In the genomic region with DNA sequence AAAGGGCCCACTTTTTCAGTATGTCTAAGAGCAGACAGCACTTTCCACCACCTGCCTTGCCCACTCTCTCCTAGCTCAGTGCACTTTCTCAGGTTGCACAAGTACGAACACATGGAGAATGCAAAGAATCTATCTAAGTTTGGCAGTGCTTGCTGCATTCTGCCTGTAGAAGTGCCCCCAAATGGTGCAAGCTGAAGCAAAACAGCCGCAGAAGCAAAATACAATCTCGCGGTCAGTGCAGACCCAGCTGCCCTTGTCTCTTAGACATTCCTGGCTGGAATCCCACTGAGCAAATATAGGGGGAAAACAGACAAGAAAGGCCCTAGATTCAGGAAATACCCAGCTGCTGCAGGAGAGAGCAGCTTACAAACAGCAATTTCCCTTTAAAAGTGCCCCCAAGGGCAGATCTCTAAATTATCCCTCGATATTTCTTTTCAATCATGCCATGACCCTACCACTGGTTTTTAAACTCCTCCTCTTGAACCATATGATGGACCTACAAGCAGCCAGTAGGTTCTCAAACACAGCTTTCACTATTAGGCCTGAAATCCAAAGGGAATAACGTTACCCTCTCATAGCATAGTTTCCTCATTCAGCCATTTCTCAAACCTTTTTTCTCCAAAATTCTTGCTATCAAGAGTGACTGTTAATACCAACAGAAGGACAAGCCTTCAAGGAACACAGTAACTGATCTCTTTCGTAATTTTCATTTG, we compare ENCODE assay signal across 1 cellular context.
TF ChIP-seq lines count a peak whose summit lies in the region.

No MANE protein-coding gene starts in this region.

TF ChIP-seq in IMR-90, 13 proteins besides CTCF, POLR2A, EP300 and RAD21 (continued from another document):
- TF ChIP-seq, protein P1, sequence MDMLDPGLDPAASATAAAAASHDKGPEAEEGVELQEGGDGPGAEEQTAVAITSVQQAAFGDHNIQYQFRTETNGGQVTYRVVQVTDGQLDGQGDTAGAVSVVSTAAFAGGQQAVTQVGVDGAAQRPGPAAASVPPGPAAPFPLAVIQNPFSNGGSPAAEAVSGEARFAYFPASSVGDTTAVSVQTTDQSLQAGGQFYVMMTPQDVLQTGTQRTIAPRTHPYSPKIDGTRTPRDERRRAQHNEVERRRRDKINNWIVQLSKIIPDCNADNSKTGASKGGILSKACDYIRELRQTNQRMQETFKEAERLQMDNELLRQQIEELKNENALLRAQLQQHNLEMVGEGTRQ (IDR thresholded peaks at IDR 0.05; ENCODE audit: low read depth, low read length), result no peak
- TF ChIP-seq MXI1 (IDR thresholded peaks at IDR 0.05; ENCODE audit: borderline replicate concordance, low read depth, low read length), result no peak
